7 cellular contexts compared by ENCODE assay signal in the genomic region with DNA sequence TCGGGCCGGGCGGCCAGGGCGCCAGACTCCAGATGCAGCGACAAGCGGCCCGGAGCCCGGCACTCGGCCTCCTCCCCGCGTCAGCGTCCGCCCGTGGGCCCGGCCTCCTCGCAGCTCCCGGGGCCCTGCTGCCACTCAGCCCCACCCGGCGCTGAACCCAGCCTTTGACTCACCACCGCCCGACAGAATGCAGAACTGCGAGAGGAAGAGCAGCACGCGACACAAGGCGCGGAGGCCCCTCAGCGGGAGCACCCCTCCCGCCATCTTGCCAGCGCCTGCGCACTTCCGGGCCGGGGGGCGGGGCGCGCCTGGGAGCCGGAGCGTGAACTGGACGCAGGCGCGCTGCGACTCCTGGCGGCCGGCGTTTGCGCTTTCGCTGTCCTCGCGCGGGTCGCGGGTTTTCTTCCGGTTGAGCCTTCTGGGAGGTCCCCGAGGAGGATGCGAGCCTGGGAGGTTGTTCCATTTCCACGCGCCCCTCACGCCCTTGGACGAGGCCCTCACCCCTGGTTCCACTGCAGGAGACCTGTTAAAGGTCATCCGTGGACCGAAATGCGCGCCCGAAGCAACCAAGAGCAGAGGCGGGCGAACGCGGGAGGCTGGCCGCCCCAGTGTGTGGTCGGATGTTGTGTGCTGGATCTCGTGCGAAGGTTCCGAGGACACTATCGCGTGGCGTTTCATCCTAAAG. TPM values are rescaled to one million over a fixed set of nuclear protein-coding genes. Genes with fewer than 3 reads are reported as not detected.
DNase-seq lines count a peak whose midpoint lies in the region; ATAC-seq and FAIRE-seq lines count a peak whose summit lies in the region.

A gene with protein sequence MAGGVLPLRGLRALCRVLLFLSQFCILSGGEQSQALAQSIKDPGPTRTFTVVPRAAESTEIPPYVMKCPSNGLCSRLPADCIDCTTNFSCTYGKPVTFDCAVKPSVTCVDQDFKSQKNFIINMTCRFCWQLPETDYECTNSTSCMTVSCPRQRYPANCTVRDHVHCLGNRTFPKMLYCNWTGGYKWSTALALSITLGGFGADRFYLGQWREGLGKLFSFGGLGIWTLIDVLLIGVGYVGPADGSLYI (minus strand): TSS at position 284 of the 685 bp plus-strand sequence. CDS start 20 bp downstream, at position 264.

- DNase-seq in GM18507 (ENCODE audit: extremely low spot score, insufficient read length, low read depth) = peak; percentile 86
- peak; percentile 10 for DNase-seq in NCI-H2029 treated with DMSO at 0.1 percent for 48 hours (lab: John Stamatoyannopoulos, UW)
- peak; percentile 94 for DNase-seq in T-helper 9 cell
- peak; percentile 97 for DNase-seq in astrocyte of the hippocampus (ENCODE audit: low read depth, low spot score)
- peak; percentile 30 to 95 (median 84) for DNase-seq in hypothalamus (lab: John Stamatoyannopoulos, UW)
- DNase-seq in sciatic nerve (ENCODE audit: low spot score) = peak; percentile 97

- intact Hi-C loops in sciatic nerve (cut with DNase I) = no loop called here

- ATAC-seq in HG02973 (IDR thresholded peaks at IDR 0.05; ENCODE audit: unreplicated experiment) (peak; percentile 87), sciatic nerve (peak; percentile 98)

- FAIRE-seq in GM18507 (lab: Jason Lieb, UNC) = peak; percentile 90

RNA-seq across cellular contexts. Expression of the gene that starts here (rescaled TPM):
- total RNA-seq in sciatic nerve = 57.2 TPM

Comparison
In these comparisons a context has a peak if more than half of its experiments do, and no peak if none do; other contexts are left out.
1. Peak in every context shown above with its lines: DNase-seq and ATAC-seq.
2. DNase-seq: peak in every context shown above with its lines; median percentile 97 in astrocyte of the hippocampus; 97 in sciatic nerve; 94 in T-helper 9 cell; 86 in GM18507; 84 in hypothalamus; 10 in NCI-H2029 treated with DMSO at 0.1 percent for 48 hours.